In genomic region chr10:17605936-17606335, GRCh38 we compare ENCODE assay signal across 32 cellular contexts.
"Had no signal": no experiment of that assay in that cellular context is flagged by ENCODE, and none has a peak within 500 bp of the region (broad histone marks: within the 10 kb centered on the region; RNA-seq: fewer than 3 reads in every experiment).

No MANE protein-coding gene starts in this region.

- H3K4me1 ChIP-seq: adrenal gland, ascending aorta, body of pancreas, breast epithelium had no signal

- H3K4me3 ChIP-seq: adrenal gland, ascending aorta, body of pancreas, breast epithelium, cardiac muscle cell had no signal

- ATAC-seq: activated naive CD4-positive, alpha-beta T cell treated with anti-CD3 and anti-CD28 coated beads, Interleukin-2, amount 50 U/mL, for 72 hours; activated naive CD8-positive, alpha-beta T cell treated with anti-CD3 and anti-CD28 coated beads, Interleukin-2, amount 50 U/mL, for 24 hours; activated T-cell treated with anti-CD3 and anti-CD28 coated beads, Interleukin-2, amount 50 U/mL, for 4 hours; activated T-cell treated with anti-CD3 and anti-CD28 coated beads, Interleukin-2, amount 50 U/mL, for 72 hours; activated T-helper 17 cell treated with anti-CD3 and anti-CD28 coated beads, Interleukin-2, amount 50 U/mL, for 72 hours; body of pancreas had no signal

- H3K36me3 ChIP-seq: adrenal gland, brain microvascular endothelial cell, breast epithelium had no signal

- H3K9me3 ChIP-seq: adrenal gland, ascending aorta, body of pancreas, breast epithelium had no signal

- DNase-seq: activated effector memory CD4-positive, alpha-beta T cell treated with anti-CD3 and anti-CD28 coated beads, Interleukin-2, amount 50 U/mL, for 16 hours; activated effector memory CD4-positive, alpha-beta T cell treated with Interleukin-2 at 50 U/mL for 16 hours; activated gamma-delta T cell; activated gamma-delta T cell treated with Interleukin-2 at 50 U/mL for 16 hours; activated naive CD4-positive, alpha-beta T cell; activated naive CD4-positive, alpha-beta T cell treated with anti-CD3 and anti-CD28 coated beads for 36 hours; activated naive CD4-positive, alpha-beta T cell treated with anti-CD3 and anti-CD28 coated beads, Interleukin-2, amount 10 ng/mL, durations not matched to agents 7 days and 5 days; activated naive CD4-positive, alpha-beta T cell treated with anti-CD3 and anti-CD28 coated beads, Interleukin-2, amount 50 U/mL, for 16 hours; activated naive CD4-positive, alpha-beta T cell treated with Interleukin-2 at 50 U/mL for 16 hours; activated naive CD8-positive, alpha-beta T cell treated with anti-CD3 and anti-CD28 coated beads for 36 hours; activated naive CD8-positive, alpha-beta T cell treated with anti-CD3 and anti-CD28 coated beads, Interleukin-2, amount 10 ng/mL, durations not matched to agents 7 days and 5 days; activated naive CD8-positive, alpha-beta T cell treated with anti-CD3 and anti-CD28 coated beads, Interleukin-2, amount 50 U/mL, for 24 hours; activated T-cell treated with anti-CD3 and anti-CD28 coated beads, Interleukin-2, amount 50 U/mL, for 1 hour; activated T-cell treated with anti-CD3 and anti-CD28 coated beads, Interleukin-2, amount 50 U/mL, for 24 hours; activated T-cell treated with anti-CD3 and anti-CD28 coated beads, Interleukin-2, amount 50 U/mL, for 4 hours; activated T-cell treated with anti-CD3 and anti-CD28 coated beads, Interleukin-2, amount 50 U/mL, for 48 hours; activated T-cell treated with anti-CD3 and anti-CD28 coated beads, Interleukin-2, amount 50 U/mL, for 72 hours; adrenal gland; amniotic stem cell; amygdala; anterior cingulate cortex; aorta; body of pancreas; brain microvascular endothelial cell; caudate nucleus; central memory CD4-positive, alpha-beta T cell; cerebellar nuclear complex had no signal

- H3K27me3 ChIP-seq: adrenal gland, ascending aorta, body of pancreas, brain microvascular endothelial cell, breast epithelium, cardiac muscle cell had no signal

- H3K27ac ChIP-seq: adrenal gland, ascending aorta, body of pancreas, brain microvascular endothelial cell, breast epithelium, cardiac muscle cell had no signal
